ENCODE assay signal across 13 cellular contexts in the genomic region with DNA sequence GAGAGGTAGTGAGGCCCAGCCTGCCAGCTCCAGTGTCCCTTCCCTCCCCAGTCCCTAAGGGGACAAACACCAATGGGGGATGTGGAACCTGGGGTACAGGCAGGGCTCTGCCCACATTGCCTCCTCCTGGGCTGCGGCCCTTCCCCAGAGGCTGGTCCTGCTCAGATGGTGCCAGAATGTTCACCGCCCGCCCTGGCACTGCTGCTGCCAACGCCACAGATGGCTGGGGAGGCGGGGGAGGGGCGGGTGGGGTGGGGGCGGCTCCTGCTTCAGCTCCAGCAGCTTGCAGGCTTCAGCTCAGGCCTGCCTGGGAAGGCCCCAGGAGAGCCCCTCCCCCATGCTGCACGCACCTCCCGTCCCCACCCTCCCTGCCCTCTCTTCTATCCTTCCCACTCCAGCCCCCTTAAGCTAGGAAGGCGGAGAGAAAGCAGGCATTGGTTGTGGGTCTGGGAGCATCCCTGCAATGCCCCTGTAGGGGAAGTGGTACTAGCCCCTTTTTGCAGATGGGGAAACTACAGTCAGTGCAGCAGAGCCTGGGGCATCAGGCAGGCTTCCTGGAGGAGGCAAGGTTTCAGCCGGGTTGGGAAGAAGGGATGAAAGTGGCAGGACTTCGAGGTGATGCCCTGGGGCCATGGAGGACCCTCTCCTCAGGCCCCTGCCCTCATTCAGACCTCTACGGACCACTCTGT. TPM values are rescaled to one million over a fixed set of nuclear protein-coding genes. Genes with fewer than 3 reads are reported as not detected.
DNase-seq lines count a peak whose midpoint lies in the region; ATAC-seq and TF ChIP-seq lines count a peak whose summit lies in the region.
"Had no signal": no experiment of that assay in that cellular context is flagged by ENCODE, and none has a peak within 500 bp of the region (broad histone marks: within the 10 kb centered on the region; RNA-seq: fewer than 3 reads in every experiment).

No MANE protein-coding gene starts in this region.

- no peak overlapping the region for H2BK12ac ChIP-seq in trophoblast cell (ENCODE audit: low read length)

- H2AK5ac ChIP-seq in trophoblast cell (ENCODE audit: low read length): no peak overlapping the region

- H3K4me1 ChIP-seq in BE2C (peaks cover 14% of the 10 kb centered on the region), trophoblast cell (ENCODE audit: control insufficient read depth in 1 of 2, insufficient read depth in 2 of 2, low read length in 2 of 2) (peaks cover 3 to 4% of the 10 kb centered on the region in 2 experiments)

- H2AFZ ChIP-seq in trophoblast cell (ENCODE audit: insufficient read depth, low read length, poor library complexity): no peak overlapping the region

- no peak overlapping the region for H3K23ac ChIP-seq in trophoblast cell (ENCODE audit: low read length)

- H4K8ac ChIP-seq in trophoblast cell (ENCODE audit: low read depth, low read length): no peak overlapping the region

- WGBS in trophoblast cell (ENCODE audit: extremely low coverage, insufficient coverage, insufficient read length): no CpG with 5 or more reads among the region's 13 CpGs

- no peak overlapping the region for H4K12ac ChIP-seq in trophoblast cell (ENCODE audit: low read depth, low read length)

- no peak overlapping the region for H3K14ac ChIP-seq in trophoblast cell (ENCODE audit: low read length)

- H3K79me1 ChIP-seq in trophoblast cell (ENCODE audit: low read length): no peaks in the 10 kb centered on the region

- H3K27ac ChIP-seq in WERI-Rb-1 (no peak overlapping the region), trophoblast cell (ENCODE audit: low read depth, low read length) (no peak overlapping the region)
- H3K27ac ChIP-seq: esophagus squamous epithelium, KMS-11 had no signal

- in situ Hi-C loops in G401 (cut with HindIII; ENCODE audit: low sequenced_read_pairs): no loop called here

- H3K9me3 ChIP-seq in BE2C (no peaks in the 10 kb centered on the region), WERI-Rb-1 (ENCODE audit: severe bottlenecking) (no peaks in the 10 kb centered on the region), trophoblast cell (ENCODE audit: insufficient read depth, low read depth, low read length) (peaks cover 5% of the 10 kb centered on the region)
- H3K9me3 ChIP-seq: esophagus squamous epithelium had no signal

- H3K9ac ChIP-seq in trophoblast cell (ENCODE audit: low read length): no peak overlapping the region
- H3K9ac ChIP-seq: KMS-11 had no signal

- H3K27me3 ChIP-seq in BE2C (no peaks in the 10 kb centered on the region; the same call in 1 of the 2 replicates), WERI-Rb-1 (ENCODE audit: insufficient read depth, low read depth, severe bottlenecking) (no peaks in the 10 kb centered on the region), trophoblast cell (ENCODE audit: insufficient read depth, low read length) (peaks cover 34% of the 10 kb centered on the region)

- no peak overlapping the region for H2BK5ac ChIP-seq in trophoblast cell (ENCODE audit: low read depth, low read length, poor library complexity)

- ATAC-seq in left colon (no peak), HG03439 (IDR thresholded peaks at IDR 0.05; ENCODE audit: unreplicated experiment) (no peak), HG02884 (IDR thresholded peaks at IDR 0.05; ENCODE audit: unreplicated experiment) (no peak)

- H3K36me3 ChIP-seq in BE2C (no peaks in the 10 kb centered on the region), WERI-Rb-1 (no peaks in the 10 kb centered on the region), trophoblast cell (ENCODE audit: control insufficient read depth in 1 of 2, insufficient read depth in 2 of 2, low read length in 2 of 2) (no peaks in the 10 kb centered on the region)
- H3K36me3 ChIP-seq: esophagus squamous epithelium had no signal

- TF ChIP-seq CTCF in BE2C (IDR thresholded peaks at IDR 0.05; ENCODE audit: low read depth, low read length) (no peak), WERI-Rb-1 (IDR thresholded peaks at IDR 0.05; ENCODE audit: low read depth, low read length) (no peak)

- intact Hi-C loops in left colon (cut with DNase I, micrococcal nuclease): no loop called here

- DNase-seq in BE2C (peak; percentile 36), G401 (ENCODE audit: low spot score) (peak; percentile 65), WERI-Rb-1 (peak; percentile 46), left colon (peak; percentile 1 to 12), trophoblast cell (no peak)
- no peak for DNase-seq in stimulated activated naive CD4-positive, alpha-beta T cell treated with Interleukin-2 at 50 U/mL for 16 hours (lab: John Stamatoyannopoulos, UW)
- DNase-seq: esophagus squamous epithelium; NCI-H1092; stimulated activated CD4-positive, alpha-beta T cell treated with anti-CD3 and anti-CD28 coated beads, Interleukin-1b, Interleukin-23, amount 100 ng/mL, for 48 hours; SW 1271 had no signal

- H3K4ac ChIP-seq in trophoblast cell (ENCODE audit: low read depth, low read length): no peak overlapping the region

- no peak overlapping the region for H4K91ac ChIP-seq in trophoblast cell (ENCODE audit: low read depth, low read length)

- H3K18ac ChIP-seq in trophoblast cell (ENCODE audit: low read length): no peak overlapping the region

- no peak overlapping the region for H2BK120ac ChIP-seq in trophoblast cell (ENCODE audit: insufficient read depth, low read length, poor library complexity)

- no peak overlapping the region for H3K4me2 ChIP-seq in trophoblast cell (ENCODE audit: low read length)
- H3K4me2 ChIP-seq: KMS-11 had no signal

- H3K79me2 ChIP-seq in trophoblast cell (ENCODE audit: control insufficient read depth, insufficient read depth, low read length, poor library complexity): no peaks in the 10 kb centered on the region

- H3K4me3 ChIP-seq in BE2C (ENCODE audit: low read depth, low read length) (no peak overlapping the region), WERI-Rb-1 (ENCODE audit: low read depth, low read length) (no peak overlapping the region), trophoblast cell (ENCODE audit: low read depth, low read length) (no peak overlapping the region)
- H3K4me3 ChIP-seq: esophagus squamous epithelium had no signal

RNA-seq across cellular contexts. Expression of gene BEGAIN, which starts 2.0 kb away (rescaled TPM):
- polyA plus RNA-seq in BE2C (2012; ENCODE audit: insufficient read depth, insufficient read length, low read depth): 178 TPM
- total RNA-seq in G401 (2014; rRNA removed; shearing (Covaris generic)): 0.31 and 1.3 TPM in 2 replicates
- 1 to 10 TPM; 1.4 to 2.0 TPM for total RNA-seq in left colon
- polyA plus RNA-seq in trophoblast cell (2013): 0.01 TPM in 1 of 2 replicates, not detected in the other

Comparison
In these comparisons a context has a peak if more than half of its experiments do, and no peak if none do; other contexts are left out.
1. DNase-seq: peak in BE2C (single experiment), G401 (single experiment), WERI-Rb-1 (single experiment) and left colon (2 of 2); none in trophoblast cell (0 of 2) and stimulated activated naive CD4-positive, alpha-beta T cell treated with Interleukin-2 at 50 U/mL for 16 hours (single experiment).